13 cellular contexts compared by ENCODE assay signal in genomic region chr9:105466898-105467455, GRCh38.
"Had no signal": no experiment of that assay in that cellular context is flagged by ENCODE, and none has a peak within 500 bp of the region (broad histone marks: within the 10 kb centered on the region; RNA-seq: fewer than 3 reads in every experiment).

No MANE protein-coding gene starts in this region.

- H3K27ac Mint-ChIP-seq: activated naive CD4-positive, alpha-beta T cell treated with anti-CD3 and anti-CD28 coated beads, Interleukin-2, amount 10 ng/mL, durations not matched to agents 7 days and 5 days; activated T-cell treated with anti-CD3 and anti-CD28 coated beads, Interleukin-2, amount 50 U/mL, for 24 hours had no signal

- H3K27me3 ChIP-seq: right lobe of liver, transverse colon, vagina had no signal

- H3K27me3 Mint-ChIP-seq: activated naive CD4-positive, alpha-beta T cell treated with anti-CD3 and anti-CD28 coated beads, Interleukin-2, amount 10 ng/mL, durations not matched to agents 7 days and 5 days; activated T-cell treated with anti-CD3 and anti-CD28 coated beads, Interleukin-2, amount 50 U/mL, for 24 hours had no signal

- H3K4me1 Mint-ChIP-seq: activated naive CD4-positive, alpha-beta T cell treated with anti-CD3 and anti-CD28 coated beads, Interleukin-2, amount 10 ng/mL, durations not matched to agents 7 days and 5 days; neural crest cell had no signal

- H3K36me3 ChIP-seq: right lobe of liver had no signal

- H3K4me3 Mint-ChIP-seq: activated naive CD4-positive, alpha-beta T cell treated with anti-CD3 and anti-CD28 coated beads, Interleukin-2, amount 10 ng/mL, durations not matched to agents 7 days and 5 days; activated T-cell treated with anti-CD3 and anti-CD28 coated beads, Interleukin-2, amount 50 U/mL, for 24 hours; neural crest cell had no signal

- H3K9me3 ChIP-seq: right lobe of liver, transverse colon, vagina had no signal

- H3K27ac ChIP-seq: coronary artery, right lobe of liver, transverse colon, vagina, VCaP had no signal

- DNase-seq: activated CD4-positive, alpha-beta T cell treated with anti-CD3 and anti-CD28 coated beads for 1 hour; activated CD4-positive, alpha-beta T cell treated with anti-CD3 and anti-CD28 coated beads, Interleukin-2, amount 50 U/mL, for 48 hours; activated naive CD4-positive, alpha-beta T cell treated with anti-CD3 and anti-CD28 coated beads, Interleukin-2, amount 10 ng/mL, durations not matched to agents 7 days and 5 days; activated T-cell treated with anti-CD3 and anti-CD28 coated beads, Interleukin-2, amount 50 U/mL, for 24 hours; effector CD8-positive, alpha-beta T cell; right lobe of liver; stimulated activated naive CD8-positive, alpha-beta T cell treated with anti-CD3 and anti-CD28 coated beads, Interleukin-15, Interleukin-2, amounts not matched to agents 100 U/mL and 50 U/mL, for 24 hours; T-helper 9 cell; transverse colon had no signal

- H3K9me3 Mint-ChIP-seq: activated naive CD4-positive, alpha-beta T cell treated with anti-CD3 and anti-CD28 coated beads, Interleukin-2, amount 10 ng/mL, durations not matched to agents 7 days and 5 days; activated T-cell treated with anti-CD3 and anti-CD28 coated beads, Interleukin-2, amount 50 U/mL, for 24 hours had no signal

- H3K4me1 ChIP-seq: right lobe of liver, transverse colon, vagina had no signal

- H3K4me3 ChIP-seq: coronary artery, right lobe of liver, transverse colon, vagina had no signal
